In genomic region chr5:87116821-87117512, GRCh38 we compare ENCODE assay signal across 9 cellular contexts.
DNase-seq lines count a peak whose midpoint lies in the region; ATAC-seq and TF ChIP-seq lines count a peak whose summit lies in the region.
"Had no signal": no experiment of that assay in that cellular context is flagged by ENCODE, and none has a peak within 500 bp of the region (broad histone marks: within the 10 kb centered on the region; RNA-seq: fewer than 3 reads in every experiment).

No MANE protein-coding gene starts in this region.

- peak overlapping the region; percentile 41 for H3K4me3 ChIP-seq in OCI-LY3 (ENCODE audit: low read length)
- H3K4me3 ChIP-seq in SJCRH30, result no peak overlapping the region
- H3K4me3 ChIP-seq: dorsolateral prefrontal cortex had no signal

- H3K36me3 ChIP-seq in OCI-LY3 (replicated peaks; ENCODE audit: low read depth, low read length) (no peaks in the 10 kb centered on the region), SJCRH30 (no peaks in the 10 kb centered on the region)

- H3K27ac ChIP-seq in OCI-LY3 (ENCODE audit: low read length) (peak overlapping the region; percentile 72), H9 (ENCODE audit: insufficient read length, low read depth, low read length) (no peak overlapping the region), SJCRH30 (no peak overlapping the region)
- H3K27ac ChIP-seq: dorsolateral prefrontal cortex had no signal

- POLR2A ChIA-PET in activated CD4-positive, alpha-beta memory T cell treated with anti-CD3 and anti-CD28 coated beads, Interleukin-2, amount 10 ng/mL, durations not matched to agents 7 days and 5 days (lab: Charles Lee), result interaction anchor here (1.2 kb wide), 1 partner anchor 38 kb away, joined by 3 read pairs; no protein-coding TSS in a partner anchor

- H3K27me3 ChIP-seq in OCI-LY3 (ENCODE audit: low read depth, low read length) (no peaks in the 10 kb centered on the region), H9 (ENCODE audit: insufficient read depth, low read length) (no peaks in the 10 kb centered on the region), SJCRH30 (no peaks in the 10 kb centered on the region)
- H3K27me3 ChIP-seq: dorsolateral prefrontal cortex had no signal

- no peak overlapping the region for H2AK5ac ChIP-seq in H9 (ENCODE audit: insufficient read length, low read length)

- H3K79me2 ChIP-seq in OCI-LY3 (ENCODE audit: low read length) (no peaks in the 10 kb centered on the region), H9 (ENCODE audit: insufficient read depth, low read length) (no peaks in the 10 kb centered on the region)

- no peak overlapping the region for H2BK5ac ChIP-seq in H9 (ENCODE audit: insufficient read length, low read length)

- CTCF ChIA-PET in activated CD4-positive, alpha-beta memory T cell treated with anti-CD3 and anti-CD28 coated beads, Interleukin-2, amount 10 ng/mL, durations not matched to agents 7 days and 5 days (lab: Charles Lee), result interaction anchor here (0.7 to 1.1 kb wide), 4 partner anchors 151 to 613 kb away, joined by 3 read pairs; partner anchors contain the start of gene RASA1

- no peak overlapping the region for H3K18ac ChIP-seq in H9 (ENCODE audit: insufficient read length, low read depth, low read length)

- no peaks in the 10 kb centered on the region for H3K79me1 ChIP-seq in H9 (ENCODE audit: insufficient read depth, low read depth, low read length, poor library complexity, severe bottlenecking)

- H3K9ac ChIP-seq in OCI-LY3 (ENCODE audit: low read length) (no peak overlapping the region; the same call in 1 of the 2 replicates), H9 (ENCODE audit: extremely low read depth, insufficient read length, low read length) (no peak overlapping the region)

- H3K4ac ChIP-seq in H9 (ENCODE audit: low read depth, low read length), result no peak overlapping the region

- peak; percentile 84 for ATAC-seq in GM19035 (IDR thresholded peaks at IDR 0.05; ENCODE audit: unreplicated experiment)
- ATAC-seq in HG02938 (IDR thresholded peaks at IDR 0.05; ENCODE audit: unreplicated experiment), result peak; percentile 89

- no peaks in the 10 kb centered on the region for H3K9me3 Mint-ChIP-seq in H9
- no peaks in the 10 kb centered on the region for H3K9me3 Mint-ChIP-seq in activated CD4-positive, alpha-beta memory T cell treated with anti-CD3 and anti-CD28 coated beads, Interleukin-2, amount 10 ng/mL, durations not matched to agents 7 days and 5 days

- no peak overlapping the region for H4K91ac ChIP-seq in H9 (ENCODE audit: insufficient read length, low read depth, low read length)

- H2BK20ac ChIP-seq in H9 (ENCODE audit: low read depth, low read length, poor library complexity, severe bottlenecking), result no peak overlapping the region

- WGBS in H9 (ENCODE audit: extremely low coverage, insufficient read length, low lambda C conversion rate), result no CpG with 5 or more reads among the region's 2 CpGs

- H2BK15ac ChIP-seq in H9 (ENCODE audit: low read depth, low read length), result no peak overlapping the region

- no peaks in the 10 kb centered on the region for H4K20me1 ChIP-seq in OCI-LY3 (ENCODE audit: insufficient read depth, low read length)
- H4K20me1 ChIP-seq in H9 (ENCODE audit: control insufficient read depth, insufficient read depth, insufficient read length), result no peaks in the 10 kb centered on the region

- no peak overlapping the region for H4K8ac ChIP-seq in H9 (replicated peaks; ENCODE audit: insufficient read length, low read depth, low read length)

- H3K27ac Mint-ChIP-seq in H9, result no peak overlapping the region
- no peak overlapping the region for H3K27ac Mint-ChIP-seq in activated CD4-positive, alpha-beta memory T cell treated with anti-CD3 and anti-CD28 coated beads, Interleukin-2, amount 10 ng/mL, durations not matched to agents 7 days and 5 days

- H3K36me3 Mint-ChIP-seq in H9 (ENCODE audit: insufficient read depth in 1 of 3, low read depth in 3 of 3), result no peaks in the 10 kb centered on the region
- H3K36me3 Mint-ChIP-seq in activated CD4-positive, alpha-beta memory T cell treated with anti-CD3 and anti-CD28 coated beads, Interleukin-2, amount 10 ng/mL, durations not matched to agents 7 days and 5 days (ENCODE audit: low read depth), result peaks cover 8% of the 10 kb centered on the region

- no peak overlapping the region for H3T11ph ChIP-seq in H9 (ENCODE audit: low read length)

- H3K4me3 Mint-ChIP-seq in H9, result no peak overlapping the region
- H3K4me3 Mint-ChIP-seq in activated CD4-positive, alpha-beta memory T cell treated with anti-CD3 and anti-CD28 coated beads, Interleukin-2, amount 10 ng/mL, durations not matched to agents 7 days and 5 days, result no peak overlapping the region

- peak overlapping the region; percentile 67 for H3K4me2 ChIP-seq in OCI-LY3 (ENCODE audit: low read length)
- no peak overlapping the region for H3K4me2 ChIP-seq in H9 (ENCODE audit: insufficient read depth, insufficient read length, low read length)

- DNase-seq in Daoy (ENCODE audit: low read depth) (peak; percentile 20), KBM-7 (no peak), H9 (no peak), SJCRH30 (no peak)
- no peak for DNase-seq in activated CD4-positive, alpha-beta memory T cell treated with anti-CD3 and anti-CD28 coated beads, Interleukin-2, amount 10 ng/mL, durations not matched to agents 7 days and 5 days
- DNase-seq: dorsolateral prefrontal cortex had no signal

- H2BK12ac ChIP-seq in H9 (ENCODE audit: insufficient read length, low read depth, low read length), result no peak overlapping the region

- H3K23me2 ChIP-seq in H9 (ENCODE audit: insufficient read length, low read depth, low read length, poor library complexity, severe bottlenecking), result no peaks in the 10 kb centered on the region

- H3K4me1 Mint-ChIP-seq in H9, result no peaks in the 10 kb centered on the region
- peaks cover 60% of the 10 kb centered on the region for H3K4me1 Mint-ChIP-seq in activated CD4-positive, alpha-beta memory T cell treated with anti-CD3 and anti-CD28 coated beads, Interleukin-2, amount 10 ng/mL, durations not matched to agents 7 days and 5 days

- no peak overlapping the region for H3K56ac ChIP-seq in H9 (ENCODE audit: insufficient read length, low read depth, low read length)

- H3K4me1 ChIP-seq in OCI-LY3 (ENCODE audit: low read length) (peaks cover 56% of the 10 kb centered on the region), H9 (ENCODE audit: insufficient read depth, low read length) (no peaks in the 10 kb centered on the region; the same call in 1 of the 2 replicates), SJCRH30 (peaks cover 42% of the 10 kb centered on the region)

- H2AFZ ChIP-seq in OCI-LY3 (ENCODE audit: low read depth, low read length) (no peak overlapping the region), H9 (ENCODE audit: low read length) (no peak overlapping the region)

- no peak overlapping the region for H4K5ac ChIP-seq in H9 (ENCODE audit: insufficient read length, low read depth, low read length)

- no peak overlapping the region for H3K23ac ChIP-seq in H9 (ENCODE audit: insufficient read length, low read depth, low read length)

- TF ChIP-seq CTCF in OCI-LY3 (IDR thresholded peaks at IDR 0.05; ENCODE audit: low read depth, low read length) (no peak), H9 (conservative IDR thresholded peaks at IDR 0.05) (no peak)

- no peaks in the 10 kb centered on the region for H3K27me3 Mint-ChIP-seq in H9 (ENCODE audit: low read depth)
- no peaks in the 10 kb centered on the region for H3K27me3 Mint-ChIP-seq in activated CD4-positive, alpha-beta memory T cell treated with anti-CD3 and anti-CD28 coated beads, Interleukin-2, amount 10 ng/mL, durations not matched to agents 7 days and 5 days

- in situ Hi-C loops in KBM-7 (cut with MboI; ENCODE audit: low pct_unique_long_range_greater_than_20kb, low sequenced_read_pairs), result no loop called here

- no peak overlapping the region for H2BK120ac ChIP-seq in H9 (ENCODE audit: low read depth, low read length, poor library complexity, severe bottlenecking)

- no peak overlapping the region for H3K14ac ChIP-seq in H9 (ENCODE audit: insufficient read depth, low read length)

- H3K9me3 ChIP-seq in OCI-LY3 (ENCODE audit: insufficient read depth, low read length), result no peaks in the 10 kb centered on the region
- no peaks in the 10 kb centered on the region for H3K9me3 ChIP-seq in H9 (ENCODE audit: control insufficient read depth, low read depth, low read length)
- H3K9me3 ChIP-seq in SJCRH30 (replicated peaks), result no peaks in the 10 kb centered on the region
